Comparison of ENCODE assay signal across 1 cellular context in the genomic region with DNA sequence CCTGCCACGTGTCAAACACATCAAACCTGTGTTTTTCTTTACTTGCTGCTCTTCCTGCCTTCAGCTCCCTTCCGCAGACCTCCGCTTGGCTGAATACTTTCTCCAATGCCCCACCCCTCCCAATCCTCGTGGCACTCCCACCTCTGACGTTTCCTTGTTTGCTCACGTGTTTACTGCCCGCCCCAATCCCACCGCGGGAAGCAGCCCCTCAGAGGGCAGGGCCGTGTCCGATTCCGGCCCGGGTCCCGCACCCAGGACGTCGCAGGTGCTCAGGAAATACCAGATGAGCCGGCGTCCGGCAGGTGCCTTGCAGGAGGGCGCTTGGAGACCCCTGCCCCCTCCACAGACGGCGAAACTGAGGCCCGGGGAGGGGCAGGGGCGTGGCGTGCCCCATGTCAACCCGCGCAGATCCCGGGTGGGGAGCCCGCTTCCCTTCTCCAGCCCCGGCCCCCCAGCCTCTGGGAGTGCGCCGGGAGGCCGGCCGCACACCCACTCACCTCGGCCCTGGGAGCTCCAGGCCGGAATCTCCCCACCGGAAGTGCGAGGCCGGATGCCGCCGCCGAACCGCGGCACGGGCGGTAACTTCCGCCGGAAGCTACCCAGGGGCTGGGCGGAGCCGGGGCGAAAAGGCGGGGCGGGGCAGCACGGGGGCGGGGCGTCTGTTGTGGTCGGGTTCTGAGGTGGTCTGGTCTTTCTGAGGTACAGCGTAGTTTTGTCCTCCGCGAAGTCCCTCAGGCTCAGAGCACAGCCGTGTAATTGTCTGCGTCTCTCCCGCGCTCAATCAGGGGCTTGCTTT.
TF ChIP-seq lines count a peak whose summit lies in the region.

No MANE protein-coding gene starts in this region.

TF ChIP-seq in WTC11, 78 proteins besides CTCF, POLR2A, EP300 and RAD21 (continued from another document):
- TF ChIP-seq TEAD1 (CRISPR knock-in tag; IDR thresholded peaks at IDR 0.05) (peak; percentile 79), TP53 (CRISPR knock-in tag; IDR thresholded peaks at IDR 0.05) (no peak), ZNF423 (CRISPR knock-in tag; IDR thresholded peaks at IDR 0.05) (no peak), MYBL2 (CRISPR knock-in tag; IDR thresholded peaks at IDR 0.05) (peak; percentile 48; the same call in 1 of the 2 replicates), GABPB1 (CRISPR knock-in tag; IDR thresholded peaks at IDR 0.05) (peak; percentile 74), MAX (CRISPR knock-in tag; IDR thresholded peaks at IDR 0.05) (peak; percentile 85), CREM (CRISPR knock-in tag; IDR thresholded peaks at IDR 0.05) (peak; percentile 79), ZNF532 (CRISPR knock-in tag; IDR thresholded peaks at IDR 0.05; ENCODE audit: borderline replicate concordance) (no peak)
- TF ChIP-seq, protein P1, sequence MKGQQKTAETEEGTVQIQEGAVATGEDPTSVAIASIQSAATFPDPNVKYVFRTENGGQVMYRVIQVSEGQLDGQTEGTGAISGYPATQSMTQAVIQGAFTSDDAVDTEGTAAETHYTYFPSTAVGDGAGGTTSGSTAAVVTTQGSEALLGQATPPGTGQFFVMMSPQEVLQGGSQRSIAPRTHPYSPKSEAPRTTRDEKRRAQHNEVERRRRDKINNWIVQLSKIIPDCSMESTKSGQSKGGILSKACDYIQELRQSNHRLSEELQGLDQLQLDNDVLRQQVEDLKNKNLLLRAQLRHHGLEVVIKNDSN (CRISPR knock-in tag; IDR thresholded peaks at IDR 0.05) = peak; percentile 90
- TF ChIP-seq, protein P2, sequence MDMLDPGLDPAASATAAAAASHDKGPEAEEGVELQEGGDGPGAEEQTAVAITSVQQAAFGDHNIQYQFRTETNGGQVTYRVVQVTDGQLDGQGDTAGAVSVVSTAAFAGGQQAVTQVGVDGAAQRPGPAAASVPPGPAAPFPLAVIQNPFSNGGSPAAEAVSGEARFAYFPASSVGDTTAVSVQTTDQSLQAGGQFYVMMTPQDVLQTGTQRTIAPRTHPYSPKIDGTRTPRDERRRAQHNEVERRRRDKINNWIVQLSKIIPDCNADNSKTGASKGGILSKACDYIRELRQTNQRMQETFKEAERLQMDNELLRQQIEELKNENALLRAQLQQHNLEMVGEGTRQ (CRISPR knock-in tag; IDR thresholded peaks at IDR 0.05) = peak; percentile 91
- TF ChIP-seq, protein P3, sequence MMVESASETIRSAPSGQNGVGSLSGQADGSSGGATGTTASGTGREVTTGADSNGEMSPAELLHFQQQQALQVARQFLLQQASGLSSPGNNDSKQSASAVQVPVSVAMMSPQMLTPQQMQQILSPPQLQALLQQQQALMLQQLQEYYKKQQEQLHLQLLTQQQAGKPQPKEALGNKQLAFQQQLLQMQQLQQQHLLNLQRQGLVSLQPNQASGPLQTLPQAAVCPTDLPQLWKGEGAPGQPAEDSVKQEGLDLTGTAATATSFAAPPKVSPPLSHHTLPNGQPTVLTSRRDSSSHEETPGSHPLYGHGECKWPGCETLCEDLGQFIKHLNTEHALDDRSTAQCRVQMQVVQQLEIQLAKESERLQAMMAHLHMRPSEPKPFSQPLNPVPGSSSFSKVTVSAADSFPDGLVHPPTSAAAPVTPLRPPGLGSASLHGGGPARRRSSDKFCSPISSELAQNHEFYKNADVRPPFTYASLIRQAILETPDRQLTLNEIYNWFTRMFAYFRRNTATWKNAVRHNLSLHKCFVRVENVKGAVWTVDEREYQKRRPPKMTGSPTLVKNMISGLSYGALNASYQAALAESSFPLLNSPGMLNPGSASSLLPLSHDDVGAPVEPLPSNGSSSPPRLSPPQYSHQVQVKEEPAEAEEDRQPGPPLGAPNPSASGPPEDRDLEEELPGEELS (CRISPR knock-in tag; IDR thresholded peaks at IDR 0.05) = peak; percentile 54
- TF ChIP-seq, protein P4, sequence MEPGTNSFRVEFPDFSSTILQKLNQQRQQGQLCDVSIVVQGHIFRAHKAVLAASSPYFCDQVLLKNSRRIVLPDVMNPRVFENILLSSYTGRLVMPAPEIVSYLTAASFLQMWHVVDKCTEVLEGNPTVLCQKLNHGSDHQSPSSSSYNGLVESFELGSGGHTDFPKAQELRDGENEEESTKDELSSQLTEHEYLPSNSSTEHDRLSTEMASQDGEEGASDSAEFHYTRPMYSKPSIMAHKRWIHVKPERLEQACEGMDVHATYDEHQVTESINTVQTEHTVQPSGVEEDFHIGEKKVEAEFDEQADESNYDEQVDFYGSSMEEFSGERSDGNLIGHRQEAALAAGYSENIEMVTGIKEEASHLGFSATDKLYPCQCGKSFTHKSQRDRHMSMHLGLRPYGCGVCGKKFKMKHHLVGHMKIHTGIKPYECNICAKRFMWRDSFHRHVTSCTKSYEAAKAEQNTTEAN (CRISPR knock-in tag; IDR thresholded peaks at IDR 0.05) = 0 out of 2 replicates have a peak, but pooled peaks have one; percentile 41
TF ChIP-seq in WTC11: peak in this region for 17.
